ENCODE assay signal across 11 cellular contexts in the genomic region with DNA sequence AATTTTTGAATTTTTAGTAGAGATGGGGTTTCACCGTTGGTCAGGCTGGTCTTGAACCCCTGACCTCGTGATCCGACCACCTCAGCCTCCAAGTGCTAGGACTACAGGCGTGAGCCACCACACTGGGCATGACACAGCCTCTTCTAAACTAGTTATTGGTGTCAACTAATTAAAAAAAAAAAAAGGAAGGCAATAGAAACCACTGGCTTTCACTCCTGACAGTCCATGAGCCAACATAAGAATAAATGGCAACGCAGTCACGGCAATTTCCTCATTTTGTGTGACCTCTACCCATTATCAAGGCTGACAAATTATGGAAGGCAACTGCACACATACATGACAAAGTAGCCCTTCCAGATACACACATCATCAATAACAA. TPM values are rescaled to one million over a fixed set of nuclear protein-coding genes. Genes with fewer than 3 reads are reported as not detected.
DNase-seq lines count a peak whose midpoint lies in the region; ATAC-seq, FAIRE-seq and TF ChIP-seq lines count a peak whose summit lies in the region.
"Had no signal": no experiment of that assay in that cellular context is flagged by ENCODE, and none has a peak within 500 bp of the region (broad histone marks: within the 10 kb centered on the region; RNA-seq: fewer than 3 reads in every experiment).

No MANE protein-coding gene starts in this region.

- H3K4me1 ChIP-seq in esophagus squamous epithelium (peaks cover 33 to 84% (median 47%) of the 10 kb centered on the region in 3 donors), upper lobe of left lung (peaks cover 54 to 83% (median 66%) of the 10 kb centered on the region in 4 donors), mucosa of descending colon (ENCODE audit: low read depth) (peaks cover 10% of the 10 kb centered on the region)

- no peak for TF ChIP-seq EP300 in upper lobe of left lung (IDR thresholded peaks at IDR 0.05)

- CTCF ChIA-PET in activated naive CD4-positive, alpha-beta T cell treated with anti-CD3 and anti-CD28 coated beads, Interleukin-2, amount 10 ng/mL, durations not matched to agents 7 days and 5 days (lab: Charles Lee) = interaction anchor here (1.2 to 7.0 kb wide), 2 partner anchors 13 to 72 kb away, joined by 3 to 92 read pairs; no protein-coding TSS in a partner anchor

- no peak overlapping the region for H3K4me3 ChIP-seq in esophagus squamous epithelium
- H3K4me3 ChIP-seq in upper lobe of left lung = no peak overlapping the region
- H3K4me3 ChIP-seq in mucosa of descending colon = no peak overlapping the region

- H3K27me3 Mint-ChIP-seq in activated naive CD4-positive, alpha-beta T cell treated with anti-CD3 and anti-CD28 coated beads, Interleukin-2, amount 10 ng/mL, durations not matched to agents 7 days and 5 days = no peaks in the 10 kb centered on the region

- H3K27ac ChIP-seq in VCaP = peak overlapping the region; percentile 35
- H3K27ac ChIP-seq in esophagus squamous epithelium = peak overlapping the region in 3 of 4 donors; percentile 51 to 69 (median 67)
- H3K27ac ChIP-seq in upper lobe of left lung = peak overlapping the region; percentile 71 to 88 (median 78)
- H3K27ac ChIP-seq: neutrophil had no signal

- no peak for DNase-seq in activated naive CD4-positive, alpha-beta T cell treated with anti-CD3 and anti-CD28 coated beads, Interleukin-2, amount 10 ng/mL, durations not matched to agents 7 days and 5 days
- DNase-seq in activated naive CD4-positive, alpha-beta T cell (lab: John Stamatoyannopoulos, UW) = no peak
- DNase-seq in esophagus squamous epithelium (lab: John Stamatoyannopoulos, UW) (no peak), upper lobe of left lung (peak in 1 of 2 donors; percentile 24), GM19239 (ENCODE audit: insufficient read length, low spot score) (no peak), mucosa of descending colon (no peak), pons (ENCODE audit: low spot score) (no peak)
- DNase-seq: aorta had no signal

- intact Hi-C loops in esophagus squamous epithelium (cut with DNase I) (loop anchor here (5.0 kb wide), 1 partner anchor 93 kb away; no protein-coding TSS in a partner anchor), mucosa of descending colon (cut with DNase I, micrococcal nuclease) (loop anchor here in 1 of 2 donors (5.0 kb wide), 1 partner anchor 93 kb away; no protein-coding TSS in a partner anchor)

- peaks cover 63% of the 10 kb centered on the region for H3K36me3 Mint-ChIP-seq in activated naive CD4-positive, alpha-beta T cell treated with anti-CD3 and anti-CD28 coated beads, Interleukin-2, amount 10 ng/mL, durations not matched to agents 7 days and 5 days

- H3K36me3 ChIP-seq in esophagus squamous epithelium = no peaks in the 10 kb centered on the region
- no peaks in the 10 kb centered on the region for H3K36me3 ChIP-seq in upper lobe of left lung
- H3K36me3 ChIP-seq in mucosa of descending colon (ENCODE audit: low read depth) = no peaks in the 10 kb centered on the region
- H3K36me3 ChIP-seq: neutrophil had no signal

- TF ChIP-seq CTCF in VCaP (conservative IDR thresholded peaks at IDR 0.05) (no peak), esophagus squamous epithelium (IDR thresholded peaks at IDR 0.05) (no peak), upper lobe of left lung (IDR thresholded peaks at IDR 0.05) (no peak), mucosa of descending colon (IDR thresholded peaks at IDR 0.05) (no peak)

- no peak overlapping the region for H3K4me3 Mint-ChIP-seq in activated naive CD4-positive, alpha-beta T cell treated with anti-CD3 and anti-CD28 coated beads, Interleukin-2, amount 10 ng/mL, durations not matched to agents 7 days and 5 days
- H3K4me3 Mint-ChIP-seq: HFFc6 had no signal

- H3K9me3 ChIP-seq in esophagus squamous epithelium (no peaks in the 10 kb centered on the region), upper lobe of left lung (no peaks in the 10 kb centered on the region), mucosa of descending colon (no peaks in the 10 kb centered on the region)
- H3K9me3 ChIP-seq: neutrophil had no signal

- TF ChIP-seq POLR2A in esophagus squamous epithelium (IDR thresholded peaks at IDR 0.05) (no peak), upper lobe of left lung (IDR thresholded peaks at IDR 0.05) (no peak)

- peaks cover 3% of the 10 kb centered on the region for H3K9me3 Mint-ChIP-seq in activated naive CD4-positive, alpha-beta T cell treated with anti-CD3 and anti-CD28 coated beads, Interleukin-2, amount 10 ng/mL, durations not matched to agents 7 days and 5 days
- H3K9me3 Mint-ChIP-seq: HFFc6 had no signal

- peaks cover 82% of the 10 kb centered on the region for H3K4me1 Mint-ChIP-seq in activated naive CD4-positive, alpha-beta T cell treated with anti-CD3 and anti-CD28 coated beads, Interleukin-2, amount 10 ng/mL, durations not matched to agents 7 days and 5 days

- ATAC-seq in upper lobe of left lung (ENCODE audit: low FRiP score in 2 of 2) (peak in 1 of 2 donors; percentile 54), mucosa of descending colon (no peak)

- H3K27ac Mint-ChIP-seq in activated naive CD4-positive, alpha-beta T cell treated with anti-CD3 and anti-CD28 coated beads, Interleukin-2, amount 10 ng/mL, durations not matched to agents 7 days and 5 days = peak overlapping the region; percentile 76

- no peak for FAIRE-seq in GM19239 (lab: Jason Lieb, UNC)

- H3K27me3 ChIP-seq in esophagus squamous epithelium = no peaks in the 10 kb centered on the region
- no peaks in the 10 kb centered on the region for H3K27me3 ChIP-seq in upper lobe of left lung

- WGBS in esophagus squamous epithelium, 2 donors = 57 to 76% methylated on average over 6 of the region's 6 CpGs
- WGBS in upper lobe of left lung, 2 donors = 56 to 64% methylated on average over 6 of the region's 6 CpGs

RNA-seq across cellular contexts. Expression of gene ARHGEF3, which starts 6.0 kb away (rescaled TPM):
- total RNA-seq in esophagus squamous epithelium (10 to 100 TPM; 20.6 to 26.3 (median 24.7) TPM), upper lobe of left lung (10 to 100 TPM; 26.6 to 38.9 (median 30.0) TPM), mucosa of descending colon (10 to 100 TPM; 10.1 to 34.5 (median 15.5) TPM)
